12 cellular contexts compared by ENCODE assay signal in the genomic region with DNA sequence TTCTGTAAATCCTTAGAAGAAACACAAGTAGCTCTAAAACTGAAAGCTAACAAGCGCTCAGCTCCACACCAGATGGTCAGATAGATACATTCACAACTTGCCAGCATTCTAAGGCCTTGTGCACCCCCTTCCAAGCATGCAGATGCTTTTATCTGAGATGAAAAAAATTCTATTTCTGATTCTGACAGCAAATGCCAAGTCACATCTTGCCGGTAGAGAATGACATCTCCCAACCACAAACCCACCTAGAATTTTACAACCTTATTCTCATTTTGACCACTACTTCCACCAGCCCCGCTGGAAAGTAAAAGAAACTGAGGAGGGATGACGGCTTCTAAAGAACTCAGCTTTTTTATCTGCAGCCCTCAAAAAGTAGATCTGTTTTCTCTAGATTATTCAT. TPM values are rescaled to one million over a fixed set of nuclear protein-coding genes. Genes with fewer than 3 reads are reported as not detected.
DNase-seq lines count a peak whose midpoint lies in the region; ATAC-seq and TF ChIP-seq lines count a peak whose summit lies in the region.
"Had no signal": no experiment of that assay in that cellular context is flagged by ENCODE, and none has a peak within 500 bp of the region (broad histone marks: within the 10 kb centered on the region; RNA-seq: fewer than 3 reads in every experiment).

No MANE protein-coding gene starts in this region.

- peak; percentile 41 for ATAC-seq in HG02870 (IDR thresholded peaks at IDR 0.05; ENCODE audit: unreplicated experiment)
- peak; percentile 79 for ATAC-seq in stimulated activated effector memory CD8-positive, alpha-beta T cell treated with anti-CD3 and anti-CD28 coated beads, Interleukin-12 subunit alpha, Interleukin-12 subunit beta, amount 100 ng/mL, for 72 hours
- ATAC-seq in lower lobe of right lung = no peak

- no peaks in the 10 kb centered on the region for H3K9me3 Mint-ChIP-seq in activated CD4-positive, alpha-beta T cell treated with anti-CD3 and anti-CD28 coated beads, Interleukin-2, amount 10 ng/mL, durations not matched to agents 24 days and 14 days
- no peaks in the 10 kb centered on the region for H3K9me3 Mint-ChIP-seq in stimulated activated effector memory CD8-positive, alpha-beta T cell treated with anti-CD3 and anti-CD28 coated beads, Interleukin-12 subunit alpha, Interleukin-12 subunit beta, amount 100 ng/mL, for 72 hours
- H3K9me3 Mint-ChIP-seq in Caco-2 (ENCODE audit: unreplicated experiment) = no peaks in the 10 kb centered on the region

- intact Hi-C loops in activated CD4-positive, alpha-beta T cell treated with anti-CD3 and anti-CD28 coated beads, Interleukin-2, amount 10 ng/mL, durations not matched to agents 24 days and 14 days (cut with micrococcal nuclease) = loop anchor here (1.0 to 2.0 kb wide), 6 partner anchors 8 to 84 kb away; partner anchors contain the start of gene ITPR1
- intact Hi-C loops in lower lobe of right lung (cut with DNase I) = no loop called here
- intact Hi-C loops in Caco-2 (cut with micrococcal nuclease; ENCODE audit: unreplicated experiment) = no loop called here

- H3K9me3 ChIP-seq in lower lobe of right lung = no peaks in the 10 kb centered on the region
- H3K9me3 ChIP-seq in Caco-2 = no peaks in the 10 kb centered on the region

- H3K4me3 Mint-ChIP-seq in activated CD4-positive, alpha-beta T cell treated with anti-CD3 and anti-CD28 coated beads, Interleukin-2, amount 10 ng/mL, durations not matched to agents 24 days and 14 days = peak overlapping the region; percentile 57
- H3K4me3 Mint-ChIP-seq in stimulated activated effector memory CD8-positive, alpha-beta T cell treated with anti-CD3 and anti-CD28 coated beads, Interleukin-12 subunit alpha, Interleukin-12 subunit beta, amount 100 ng/mL, for 72 hours = peak overlapping the region; percentile 54
- no peak overlapping the region for H3K4me3 Mint-ChIP-seq in Caco-2 (ENCODE audit: unreplicated experiment)

- CTCF ChIA-PET in Caco-2 (lab: Charles Lee) = no interaction called here

- POLR2A ChIA-PET in Caco-2 (lab: Charles Lee) = no interaction called here

- peaks cover 43% of the 10 kb centered on the region for H3K4me1 Mint-ChIP-seq in activated CD4-positive, alpha-beta T cell treated with anti-CD3 and anti-CD28 coated beads, Interleukin-2, amount 10 ng/mL, durations not matched to agents 24 days and 14 days
- peaks cover 48% of the 10 kb centered on the region for H3K4me1 Mint-ChIP-seq in stimulated activated effector memory CD8-positive, alpha-beta T cell treated with anti-CD3 and anti-CD28 coated beads, Interleukin-12 subunit alpha, Interleukin-12 subunit beta, amount 100 ng/mL, for 72 hours
- H3K4me1 Mint-ChIP-seq in Caco-2 (ENCODE audit: low read depth, unreplicated experiment) = no peaks in the 10 kb centered on the region

- H3K27ac ChIP-seq in lower lobe of right lung = no peak overlapping the region

- TF ChIP-seq CTCF in lower lobe of right lung (IDR thresholded peaks at IDR 0.05) = no peak
- TF ChIP-seq CTCF in Caco-2 (IDR thresholded peaks at IDR 0.05; ENCODE audit: insufficient read depth in 1 of 2, low read depth in 1 of 2, low read length in 1 of 2, severe bottlenecking in 1 of 2, unreplicated experiment in 1 of 2) = no peak

- H3K4me3 ChIP-seq in lower lobe of right lung (no peak overlapping the region), Caco-2 (ENCODE audit: low read depth, low read length) (no peak overlapping the region)

- peaks cover 28% of the 10 kb centered on the region for H3K36me3 Mint-ChIP-seq in activated CD4-positive, alpha-beta T cell treated with anti-CD3 and anti-CD28 coated beads, Interleukin-2, amount 10 ng/mL, durations not matched to agents 24 days and 14 days (ENCODE audit: low read depth)
- peaks cover 15% of the 10 kb centered on the region for H3K36me3 Mint-ChIP-seq in stimulated activated effector memory CD8-positive, alpha-beta T cell treated with anti-CD3 and anti-CD28 coated beads, Interleukin-12 subunit alpha, Interleukin-12 subunit beta, amount 100 ng/mL, for 72 hours
- H3K36me3 Mint-ChIP-seq in Caco-2 (ENCODE audit: insufficient read depth, unreplicated experiment) = peaks cover 5% of the 10 kb centered on the region

- BruUV-seq in Caco-2 (replicated peaks; lab: Mats Ljungman, UMichigan) = no TSS peak

- H3K4me1 ChIP-seq in lower lobe of right lung (no peaks in the 10 kb centered on the region), Caco-2 (no peaks in the 10 kb centered on the region)

- no peaks in the 10 kb centered on the region for H3K27me3 ChIP-seq in lower lobe of right lung (ENCODE audit: low read depth)
- no peaks in the 10 kb centered on the region for H3K27me3 ChIP-seq in Caco-2 (replicated peaks; ENCODE audit: control insufficient read depth, insufficient read depth, low read length)

- H3K27ac Mint-ChIP-seq in activated CD4-positive, alpha-beta T cell treated with anti-CD3 and anti-CD28 coated beads, Interleukin-2, amount 10 ng/mL, durations not matched to agents 24 days and 14 days = peak overlapping the region; percentile 87
- peak overlapping the region; percentile 81 for H3K27ac Mint-ChIP-seq in stimulated activated effector memory CD8-positive, alpha-beta T cell treated with anti-CD3 and anti-CD28 coated beads, Interleukin-12 subunit alpha, Interleukin-12 subunit beta, amount 100 ng/mL, for 72 hours
- H3K27ac Mint-ChIP-seq in Caco-2 (ENCODE audit: unreplicated experiment) = no peak overlapping the region

- H3K36me3 ChIP-seq in lower lobe of right lung (peaks cover 38% of the 10 kb centered on the region), Caco-2 (ENCODE audit: control insufficient read depth, insufficient read depth, low read length) (no peaks in the 10 kb centered on the region)

- no peaks in the 10 kb centered on the region for H3K27me3 Mint-ChIP-seq in activated CD4-positive, alpha-beta T cell treated with anti-CD3 and anti-CD28 coated beads, Interleukin-2, amount 10 ng/mL, durations not matched to agents 24 days and 14 days
- no peaks in the 10 kb centered on the region for H3K27me3 Mint-ChIP-seq in Caco-2 (ENCODE audit: insufficient read depth, unreplicated experiment)

- peak; percentile 71 for DNase-seq in activated CD4-positive, alpha-beta T cell treated with anti-CD3 and anti-CD28 coated beads, Interleukin-2, amount 10 ng/mL, durations not matched to agents 24 days and 14 days
- no peak for DNase-seq in activated CD4-positive, alpha-beta T cell treated with anti-CD3 and anti-CD28 coated beads for 4 hours
- peak; percentile 42 to 46 for DNase-seq in activated T-cell treated with anti-CD3 and anti-CD28 coated beads, Interleukin-2, amount 50 U/mL, for 48 hours
- peak in 1 of 2 donors; percentile 67 for DNase-seq in stimulated activated effector memory CD8-positive, alpha-beta T cell treated with anti-CD3 and anti-CD28 coated beads, Interleukin-12 subunit alpha, Interleukin-12 subunit beta, amount 100 ng/mL, for 72 hours (ENCODE audit: low spot score in 2 of 2)
- DNase-seq in lower lobe of right lung (no peak), Caco-2 (no peak), ecto neural progenitor cell (ENCODE audit: low spot score) (no peak)
- DNase-seq: effector memory CD4-positive, alpha-beta T cell; hypothalamus; NCI-H146; retina had no signal

RNA-seq across cellular contexts. Expression of gene SUMF1, which starts 57.7 kb away (rescaled TPM):
- 6.7 and 7.4 TPM in 2 replicates for total RNA-seq in activated CD4-positive, alpha-beta T cell treated with anti-CD3 and anti-CD28 coated beads, Interleukin-2, amount 10 ng/mL, durations not matched to agents 24 days and 14 days
- total RNA-seq in lower lobe of right lung (35.4 TPM), Caco-2 (2022) (22.9 and 24.4 TPM in 2 replicates)

Comparison
In these comparisons a context has a peak if more than half of its experiments do, and no peak if none do; other contexts are left out.
1. DNase-seq: peak in activated CD4-positive, alpha-beta T cell treated with anti-CD3 and anti-CD28 coated beads, Interleukin-2, amount 10 ng/mL, durations not matched to agents 24 days and 14 days (single experiment) and activated T-cell treated with anti-CD3 and anti-CD28 coated beads, Interleukin-2, amount 50 U/mL, for 48 hours (2 of 2); none in activated CD4-positive, alpha-beta T cell treated with anti-CD3 and anti-CD28 coated beads for 4 hours (0 of 2), lower lobe of right lung (single experiment), Caco-2 (0 of 2) and ecto neural progenitor cell (single experiment).
2. ATAC-seq: peak in HG02870 (single experiment) and stimulated activated effector memory CD8-positive, alpha-beta T cell treated with anti-CD3 and anti-CD28 coated beads, Interleukin-12 subunit alpha, Interleukin-12 subunit beta, amount 100 ng/mL, for 72 hours (single experiment); none in lower lobe of right lung (0 of 2).